ENCODE assay signal across 10 cellular contexts in the genomic region with DNA sequence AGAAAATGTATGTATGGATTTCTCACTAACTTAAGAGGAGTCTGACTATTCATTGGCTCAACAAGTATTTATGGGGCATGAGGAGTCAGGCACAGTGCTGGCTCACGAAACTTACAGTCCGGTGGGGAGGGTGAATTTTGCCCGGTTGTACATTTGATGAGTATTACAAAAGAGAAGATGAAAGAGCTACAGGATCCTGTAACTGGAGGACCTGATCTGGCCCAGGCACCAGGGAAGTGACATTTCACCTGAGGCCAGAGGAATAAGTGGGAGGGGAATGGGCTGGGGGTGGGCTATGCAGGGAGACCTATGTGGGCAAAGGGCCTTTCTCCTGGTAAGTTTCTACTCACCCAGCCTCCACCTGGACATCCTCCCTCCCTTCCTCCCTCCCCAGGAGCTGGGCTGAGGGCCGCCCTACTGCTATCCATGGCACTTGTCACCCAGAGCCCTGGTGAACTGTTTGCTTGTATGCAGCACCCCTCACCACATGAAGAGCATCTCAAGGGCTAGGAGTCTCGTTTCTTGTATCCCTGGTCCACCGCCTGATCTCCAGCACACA.
DNase-seq lines count a peak whose midpoint lies in the region; ATAC-seq and TF ChIP-seq lines count a peak whose summit lies in the region.
"Had no signal": no experiment of that assay in that cellular context is flagged by ENCODE, and none has a peak within 500 bp of the region (broad histone marks: within the 10 kb centered on the region; RNA-seq: fewer than 3 reads in every experiment).

No MANE protein-coding gene starts in this region.

- peak overlapping the region; percentile 46 for H3K27ac Mint-ChIP-seq in activated naive CD4-positive, alpha-beta T cell treated with anti-CD3 and anti-CD28 coated beads for 36 hours
- peak overlapping the region; percentile 67 for H3K27ac Mint-ChIP-seq in activated T-helper 2 cell treated with anti-CD3 and anti-CD28 coated beads, Interferon-gamma antibody, Interleukin-2, Interleukin-4, amounts not matched to agents 10 μg/mL and 5 μg/mL and 100 μg/mL, durations not matched to agents 14 hours and 24 hours and 36 hours
- peak overlapping the region; percentile 65 for H3K27ac Mint-ChIP-seq in mesothelial cell of epicardium

- POLR2A ChIA-PET in RWPE1 (lab: Yijun Ruan, JAX; ENCODE audit: low non-redundant PET) = no interaction called here

- H3K9me3 ChIP-seq in tibial artery = no peaks in the 10 kb centered on the region

- intact Hi-C loops in activated naive CD4-positive, alpha-beta T cell treated with anti-CD3 and anti-CD28 coated beads for 36 hours (cut with micrococcal nuclease) = loop anchor here (5.0 to 10.0 kb wide), 2 partner anchors 100 to 572 kb away; a partner anchor contains a TSS
- intact Hi-C loops in activated T-helper 2 cell treated with anti-CD3 and anti-CD28 coated beads, Interferon-gamma antibody, Interleukin-2, Interleukin-4, amounts not matched to agents 10 μg/mL and 5 μg/mL and 100 μg/mL, durations not matched to agents 14 hours and 24 hours and 36 hours (cut with micrococcal nuclease) = loop anchor here (10.0 kb wide), 1 partner anchor 148 kb away; no protein-coding TSS in a partner anchor
- intact Hi-C loops in tibial artery (cut with DNase I; ENCODE audit: low total_unique reads) = no loop called here

- H3K9me3 Mint-ChIP-seq in activated naive CD4-positive, alpha-beta T cell treated with anti-CD3 and anti-CD28 coated beads for 36 hours = no peaks in the 10 kb centered on the region
- H3K9me3 Mint-ChIP-seq in activated T-helper 2 cell treated with anti-CD3 and anti-CD28 coated beads, Interferon-gamma antibody, Interleukin-2, Interleukin-4, amounts not matched to agents 10 μg/mL and 5 μg/mL and 100 μg/mL, durations not matched to agents 14 hours and 24 hours and 36 hours = no peaks in the 10 kb centered on the region
- no peaks in the 10 kb centered on the region for H3K9me3 Mint-ChIP-seq in mesothelial cell of epicardium

- TF ChIP-seq CTCF in mesothelial cell of epicardium (IDR thresholded peaks at IDR 0.05; ENCODE audit: unreplicated experiment) = no peak
- no peak for TF ChIP-seq CTCF in tibial artery (IDR thresholded peaks at IDR 0.05)
- TF ChIP-seq CTCF in RWPE1 (conservative IDR thresholded peaks at IDR 0.05; ENCODE audit: low read depth) = no peak

- no peaks in the 10 kb centered on the region for H3K27me3 Mint-ChIP-seq in activated naive CD4-positive, alpha-beta T cell treated with anti-CD3 and anti-CD28 coated beads for 36 hours (ENCODE audit: low read depth)
- no peaks in the 10 kb centered on the region for H3K27me3 Mint-ChIP-seq in activated T-helper 2 cell treated with anti-CD3 and anti-CD28 coated beads, Interferon-gamma antibody, Interleukin-2, Interleukin-4, amounts not matched to agents 10 μg/mL and 5 μg/mL and 100 μg/mL, durations not matched to agents 14 hours and 24 hours and 36 hours (ENCODE audit: low read depth)
- H3K27me3 Mint-ChIP-seq in mesothelial cell of epicardium (ENCODE audit: low read depth) = no peaks in the 10 kb centered on the region

- H3K4me1 Mint-ChIP-seq in activated naive CD4-positive, alpha-beta T cell treated with anti-CD3 and anti-CD28 coated beads for 36 hours (ENCODE audit: low read depth) = peaks cover 37% of the 10 kb centered on the region
- peaks cover 43% of the 10 kb centered on the region for H3K4me1 Mint-ChIP-seq in activated T-helper 2 cell treated with anti-CD3 and anti-CD28 coated beads, Interferon-gamma antibody, Interleukin-2, Interleukin-4, amounts not matched to agents 10 μg/mL and 5 μg/mL and 100 μg/mL, durations not matched to agents 14 hours and 24 hours and 36 hours (ENCODE audit: low read depth)
- H3K4me1 Mint-ChIP-seq in mesothelial cell of epicardium = peaks cover 42% of the 10 kb centered on the region

- peaks cover 0 to 40% (median 21%) of the 10 kb centered on the region in 4 donors for H3K4me1 ChIP-seq in tibial artery

- H3K4me3 Mint-ChIP-seq in activated naive CD4-positive, alpha-beta T cell treated with anti-CD3 and anti-CD28 coated beads for 36 hours = peak overlapping the region; percentile 68
- H3K4me3 Mint-ChIP-seq in activated T-helper 2 cell treated with anti-CD3 and anti-CD28 coated beads, Interferon-gamma antibody, Interleukin-2, Interleukin-4, amounts not matched to agents 10 μg/mL and 5 μg/mL and 100 μg/mL, durations not matched to agents 14 hours and 24 hours and 36 hours (ENCODE audit: low read depth) = peak overlapping the region; percentile 65
- H3K4me3 Mint-ChIP-seq in mesothelial cell of epicardium = peak overlapping the region; percentile 33

- H3K36me3 ChIP-seq in tibial artery = no peaks in the 10 kb centered on the region

- H3K27ac ChIP-seq in tibial artery (peak overlapping the region; percentile 89 to 92), RWPE1 (no peak overlapping the region)

- CTCF ChIA-PET in activated naive CD4-positive, alpha-beta T cell treated with anti-CD3 and anti-CD28 coated beads for 36 hours (lab: Charles Lee) = no interaction called here
- CTCF ChIA-PET in RWPE1 (lab: Yijun Ruan, JAX) = no interaction called here

- no peaks in the 10 kb centered on the region for H3K27me3 ChIP-seq in tibial artery

- no peak for ATAC-seq in GM21576 (IDR thresholded peaks at IDR 0.05; ENCODE audit: unreplicated experiment)

- no peaks in the 10 kb centered on the region for H3K36me3 Mint-ChIP-seq in activated naive CD4-positive, alpha-beta T cell treated with anti-CD3 and anti-CD28 coated beads for 36 hours (ENCODE audit: low read depth)
- no peaks in the 10 kb centered on the region for H3K36me3 Mint-ChIP-seq in activated T-helper 2 cell treated with anti-CD3 and anti-CD28 coated beads, Interferon-gamma antibody, Interleukin-2, Interleukin-4, amounts not matched to agents 10 μg/mL and 5 μg/mL and 100 μg/mL, durations not matched to agents 14 hours and 24 hours and 36 hours (ENCODE audit: low read depth)
- H3K36me3 Mint-ChIP-seq in mesothelial cell of epicardium = no peaks in the 10 kb centered on the region

- DNase-seq in activated naive CD4-positive, alpha-beta T cell treated with anti-CD3 and anti-CD28 coated beads for 36 hours = no peak
- no peak for DNase-seq in activated naive CD4-positive, alpha-beta T cell treated with anti-CD3 and anti-CD28 coated beads, Interleukin-2, amount 50 U/mL, for 16 hours
- DNase-seq in activated T-helper 2 cell treated with anti-CD3 and anti-CD28 coated beads, Interferon-gamma antibody, Interleukin-2, Interleukin-4, amounts not matched to agents 10 μg/mL and 5 μg/mL and 100 μg/mL, durations not matched to agents 14 hours and 24 hours and 36 hours (ENCODE audit: low spot score) = no peak
- no peak for DNase-seq in mesothelial cell of epicardium (ENCODE audit: low spot score in 2 of 2, unreplicated experiment in 2 of 2)
- no peak for DNase-seq in tibial artery
- no peak for DNase-seq in DMS53 (lab: John Stamatoyannopoulos, UW)
- DNase-seq in RWPE1 (ENCODE audit: low spot score) = no peak
- DNase-seq: NCI-H524 treated with DMSO at 0.1 percent for 48 hours; stimulated activated naive CD8-positive, alpha-beta T cell treated with anti-CD3 and anti-CD28 coated beads, Interleukin-15, Interleukin-2, amounts not matched to agents 100 U/mL and 50 U/mL, for 24 hours had no signal

- H3K4me3 ChIP-seq in tibial artery = no peak overlapping the region
